2 cellular contexts compared by ENCODE assay signal in the genomic region with DNA sequence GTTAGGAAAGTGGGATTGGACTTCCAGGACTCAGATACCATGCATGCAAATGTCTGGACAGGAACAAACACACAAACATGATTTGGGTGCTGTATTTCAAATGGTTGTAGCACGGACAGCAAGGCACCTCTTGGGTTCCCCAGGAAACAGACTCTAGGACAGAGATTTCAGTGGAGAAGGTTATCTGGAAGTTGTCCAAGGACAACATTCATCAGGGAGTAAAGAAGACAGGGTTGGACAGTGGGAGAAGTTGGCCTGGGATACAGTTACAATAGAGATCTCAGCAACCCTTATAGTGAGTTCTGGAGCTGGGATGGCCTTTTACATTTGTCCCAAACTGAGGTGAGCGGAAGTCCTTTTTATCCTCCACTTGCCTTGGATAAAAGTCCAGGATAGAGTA.
TF ChIP-seq lines count a peak whose summit lies in the region.

No MANE protein-coding gene starts in this region.

TF ChIP-seq in GM23338, 12 proteins besides CTCF, POLR2A, EP300 and RAD21 (continued from another document and continues in another):
- no peak for TF ChIP-seq ZNF462 (CRISPR knock-in tag; IDR thresholded peaks at IDR 0.05)
- TF ChIP-seq, protein P1, sequence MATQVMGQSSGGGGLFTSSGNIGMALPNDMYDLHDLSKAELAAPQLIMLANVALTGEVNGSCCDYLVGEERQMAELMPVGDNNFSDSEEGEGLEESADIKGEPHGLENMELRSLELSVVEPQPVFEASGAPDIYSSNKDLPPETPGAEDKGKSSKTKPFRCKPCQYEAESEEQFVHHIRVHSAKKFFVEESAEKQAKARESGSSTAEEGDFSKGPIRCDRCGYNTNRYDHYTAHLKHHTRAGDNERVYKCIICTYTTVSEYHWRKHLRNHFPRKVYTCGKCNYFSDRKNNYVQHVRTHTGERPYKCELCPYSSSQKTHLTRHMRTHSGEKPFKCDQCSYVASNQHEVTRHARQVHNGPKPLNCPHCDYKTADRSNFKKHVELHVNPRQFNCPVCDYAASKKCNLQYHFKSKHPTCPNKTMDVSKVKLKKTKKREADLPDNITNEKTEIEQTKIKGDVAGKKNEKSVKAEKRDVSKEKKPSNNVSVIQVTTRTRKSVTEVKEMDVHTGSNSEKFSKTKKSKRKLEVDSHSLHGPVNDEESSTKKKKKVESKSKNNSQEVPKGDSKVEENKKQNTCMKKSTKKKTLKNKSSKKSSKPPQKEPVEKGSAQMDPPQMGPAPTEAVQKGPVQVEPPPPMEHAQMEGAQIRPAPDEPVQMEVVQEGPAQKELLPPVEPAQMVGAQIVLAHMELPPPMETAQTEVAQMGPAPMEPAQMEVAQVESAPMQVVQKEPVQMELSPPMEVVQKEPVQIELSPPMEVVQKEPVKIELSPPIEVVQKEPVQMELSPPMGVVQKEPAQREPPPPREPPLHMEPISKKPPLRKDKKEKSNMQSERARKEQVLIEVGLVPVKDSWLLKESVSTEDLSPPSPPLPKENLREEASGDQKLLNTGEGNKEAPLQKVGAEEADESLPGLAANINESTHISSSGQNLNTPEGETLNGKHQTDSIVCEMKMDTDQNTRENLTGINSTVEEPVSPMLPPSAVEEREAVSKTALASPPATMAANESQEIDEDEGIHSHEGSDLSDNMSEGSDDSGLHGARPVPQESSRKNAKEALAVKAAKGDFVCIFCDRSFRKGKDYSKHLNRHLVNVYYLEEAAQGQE (IDR thresholded peaks at IDR 0.05; ENCODE audit: unreplicated experiment) = no peak
- TF ChIP-seq JUNB (IDR thresholded peaks at IDR 0.05; ENCODE audit: unreplicated experiment) = no peak
- no peak for TF ChIP-seq CREB1 (CRISPR knock-in tag; IDR thresholded peaks at IDR 0.05; ENCODE audit: low read depth)
- TF ChIP-seq ZNF114 (CRISPR knock-in tag; IDR thresholded peaks at IDR 0.05) = no peak
- TF ChIP-seq ZNF331 (CRISPR knock-in tag; IDR thresholded peaks at IDR 0.05; ENCODE audit: low read depth) = no peak
- no peak for TF ChIP-seq NANOG (IDR thresholded peaks at IDR 0.05; ENCODE audit: borderline replicate concordance)
- TF ChIP-seq, protein P2, sequence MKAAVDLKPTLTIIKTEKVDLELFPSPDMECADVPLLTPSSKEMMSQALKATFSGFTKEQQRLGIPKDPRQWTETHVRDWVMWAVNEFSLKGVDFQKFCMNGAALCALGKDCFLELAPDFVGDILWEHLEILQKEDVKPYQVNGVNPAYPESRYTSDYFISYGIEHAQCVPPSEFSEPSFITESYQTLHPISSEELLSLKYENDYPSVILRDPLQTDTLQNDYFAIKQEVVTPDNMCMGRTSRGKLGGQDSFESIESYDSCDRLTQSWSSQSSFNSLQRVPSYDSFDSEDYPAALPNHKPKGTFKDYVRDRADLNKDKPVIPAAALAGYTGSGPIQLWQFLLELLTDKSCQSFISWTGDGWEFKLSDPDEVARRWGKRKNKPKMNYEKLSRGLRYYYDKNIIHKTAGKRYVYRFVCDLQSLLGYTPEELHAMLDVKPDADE (IDR thresholded peaks at IDR 0.05) = no peak
- TF ChIP-seq POLR2AphosphoS5 (IDR thresholded peaks at IDR 0.05; ENCODE audit: low read depth) = no peak
- no peak for TF ChIP-seq EZH2 (IDR thresholded peaks at IDR 0.05; ENCODE audit: low read depth, unreplicated experiment)

TF ChIP-seq in SK-N-SH, 30 proteins besides CTCF, POLR2A, EP300 and RAD21 (continued from another document):
- no peak for TF ChIP-seq USF2 (IDR thresholded peaks at IDR 0.05; ENCODE audit: borderline replicate concordance, low read depth, low read length)
- no peak for TF ChIP-seq YY1 (IDR thresholded peaks at IDR 0.05; ENCODE audit: low read depth)
- TF ChIP-seq TEAD4 (IDR thresholded peaks at IDR 0.05; ENCODE audit: borderline replicate concordance, insufficient read depth) = no peak
- TF ChIP-seq FOXM1 (IDR thresholded peaks at IDR 0.05; ENCODE audit: low read depth) = no peak
- no peak for TF ChIP-seq ZBTB33 (IDR thresholded peaks at IDR 0.05; ENCODE audit: borderline replicate concordance, low read depth)
- no peak for TF ChIP-seq ELF1 (IDR thresholded peaks at IDR 0.05)
